ENCODE assay signal across 11 cellular contexts in genomic region chr1:8152731-8153702, GRCh38.
DNase-seq lines count a peak whose midpoint lies in the region; ATAC-seq, FAIRE-seq and TF ChIP-seq lines count a peak whose summit lies in the region.
"Had no signal": no experiment of that assay in that cellular context is flagged by ENCODE, and none has a peak within 500 bp of the region (broad histone marks: within the 10 kb centered on the region; RNA-seq: fewer than 3 reads in every experiment).

No MANE protein-coding gene starts in this region.

- H3K4me1 ChIP-seq in lower lobe of right lung: peaks cover 10% of the 10 kb centered on the region

- no peaks in the 10 kb centered on the region for H3K9me3 ChIP-seq in lower lobe of right lung
- H3K9me3 ChIP-seq: SJSA1 had no signal

- TF ChIP-seq CTCF in lower lobe of right lung (IDR thresholded peaks at IDR 0.05) (no peak), type B pancreatic cell (conservative IDR thresholded peaks at IDR 0.05) (no peak)

- peaks cover 4% of the 10 kb centered on the region for H3K9me3 Mint-ChIP-seq in activated T-helper 17 cell treated with anti-CD3 and anti-CD28 coated beads, Interleukin-2, amount 50 U/mL, for 72 hours
- H3K9me3 Mint-ChIP-seq in type B pancreatic cell: no peaks in the 10 kb centered on the region

- H3K27ac ChIP-seq in lower lobe of right lung: peak overlapping the region; percentile 33
- H3K27ac ChIP-seq: SJSA1 had no signal

- FAIRE-seq in frontal cortex (lab: Jason Lieb, UNC): no peak

- H3K27ac Mint-ChIP-seq in activated T-helper 17 cell treated with anti-CD3 and anti-CD28 coated beads, Interleukin-2, amount 50 U/mL, for 72 hours: peak overlapping the region; percentile 96
- peak overlapping the region; percentile 65 for H3K27ac Mint-ChIP-seq in type B pancreatic cell

- ATAC-seq in activated T-helper 17 cell treated with anti-CD3 and anti-CD28 coated beads, Interleukin-2, amount 50 U/mL, for 72 hours (replicated peaks): peak; percentile 85
- ATAC-seq in lower lobe of right lung (peak; percentile 39 to 44), GM19035 (IDR thresholded peaks at IDR 0.05; ENCODE audit: unreplicated experiment) (no peak), HG03159 (IDR thresholded peaks at IDR 0.05; ENCODE audit: unreplicated experiment) (no peak)

- intact Hi-C loops in lower lobe of right lung (cut with DNase I): no loop called here

- H3K4me3 Mint-ChIP-seq in activated T-helper 17 cell treated with anti-CD3 and anti-CD28 coated beads, Interleukin-2, amount 50 U/mL, for 72 hours: peak overlapping the region; percentile 82
- H3K4me3 Mint-ChIP-seq in type B pancreatic cell: no peak overlapping the region

- peak; percentile 30 for DNase-seq in stimulated activated CD4-positive, alpha-beta T cell treated with anti-CD3 and anti-CD28 coated beads, Interleukin-15, amount 100 ng/mL, for 24 hours
- no peak for DNase-seq in stimulated activated CD4-positive, alpha-beta T cell treated with anti-CD3 and anti-CD28 coated beads, Interleukin-12 subunit alpha, Interleukin-12 subunit beta, amount 100 ng/mL, for 4 hours
- DNase-seq in lower lobe of right lung: peak; percentile 8
- DNase-seq in type B pancreatic cell (ENCODE audit: extremely low spot score, unreplicated experiment): no peak
- no peak for DNase-seq in frontal cortex (ENCODE audit: low spot score in 2 of 2)
- DNase-seq: ACHN, left cardiac atrium had no signal

- H3K27me3 Mint-ChIP-seq in activated T-helper 17 cell treated with anti-CD3 and anti-CD28 coated beads, Interleukin-2, amount 50 U/mL, for 72 hours: no peaks in the 10 kb centered on the region
- H3K27me3 Mint-ChIP-seq in type B pancreatic cell: no peaks in the 10 kb centered on the region

- H3K4me3 ChIP-seq in lower lobe of right lung: no peak overlapping the region
- H3K4me3 ChIP-seq: SJSA1 had no signal

- H3K4me1 Mint-ChIP-seq in activated T-helper 17 cell treated with anti-CD3 and anti-CD28 coated beads, Interleukin-2, amount 50 U/mL, for 72 hours: peaks cover 19% of the 10 kb centered on the region
- peaks cover 18% of the 10 kb centered on the region for H3K4me1 Mint-ChIP-seq in type B pancreatic cell (ENCODE audit: unreplicated experiment)

- no peaks in the 10 kb centered on the region for H3K27me3 ChIP-seq in lower lobe of right lung (ENCODE audit: low read depth)
- H3K27me3 ChIP-seq: SJSA1 had no signal

- H3K36me3 Mint-ChIP-seq in activated T-helper 17 cell treated with anti-CD3 and anti-CD28 coated beads, Interleukin-2, amount 50 U/mL, for 72 hours (ENCODE audit: low read depth): no peaks in the 10 kb centered on the region
- no peaks in the 10 kb centered on the region for H3K36me3 Mint-ChIP-seq in type B pancreatic cell

- no peaks in the 10 kb centered on the region for H3K36me3 ChIP-seq in lower lobe of right lung
- H3K36me3 ChIP-seq: SJSA1 had no signal

Comparison
In these comparisons a context has a peak if more than half of its experiments do, and no peak if none do; other contexts are left out.
1. DNase-seq: peak in stimulated activated CD4-positive, alpha-beta T cell treated with anti-CD3 and anti-CD28 coated beads, Interleukin-15, amount 100 ng/mL, for 24 hours (single experiment) and lower lobe of right lung (single experiment); none in stimulated activated CD4-positive, alpha-beta T cell treated with anti-CD3 and anti-CD28 coated beads, Interleukin-12 subunit alpha, Interleukin-12 subunit beta, amount 100 ng/mL, for 4 hours (single experiment), type B pancreatic cell (single experiment) and frontal cortex (0 of 2).
2. ATAC-seq: peak in activated T-helper 17 cell treated with anti-CD3 and anti-CD28 coated beads, Interleukin-2, amount 50 U/mL, for 72 hours (single experiment) and lower lobe of right lung (2 of 2); none in GM19035 (single experiment) and HG03159 (single experiment).